28 cellular contexts compared by ENCODE assay signal in the genomic region with DNA sequence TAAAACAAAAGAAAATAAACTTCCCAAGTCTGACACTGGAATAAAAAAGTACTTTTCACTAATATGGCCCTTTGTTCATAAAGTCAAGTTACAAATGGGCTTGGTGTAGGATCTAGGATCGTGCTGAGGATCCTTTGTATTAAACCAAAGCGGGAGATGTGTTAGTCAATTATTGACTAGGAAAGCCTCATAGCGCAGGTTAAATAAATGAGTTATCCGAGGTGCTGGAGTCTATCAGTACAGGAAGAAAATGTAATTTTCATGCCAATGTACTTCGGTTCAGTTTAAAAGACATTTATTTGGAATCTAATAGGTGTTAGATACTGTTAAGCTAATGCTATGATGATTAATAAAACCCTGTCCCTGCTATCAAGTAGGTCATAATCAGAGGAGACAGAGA.
"Had no signal": no experiment of that assay in that cellular context is flagged by ENCODE, and none has a peak within 500 bp of the region (broad histone marks: within the 10 kb centered on the region; RNA-seq: fewer than 3 reads in every experiment).

No MANE protein-coding gene starts in this region.

- H2AFZ ChIP-seq: neural progenitor cell, parathyroid adenoma had no signal

- ATAC-seq: natural killer cell; psoas muscle; right cardiac atrium; sciatic nerve; stimulated activated memory B cell treated with anti-CD40 and anti-IgM and Interleukin-4, amounts not matched to agents 10 μg/mL and 1 μg/mL and 100 μg/mL, for 72 hours; stimulated activated naive CD8-positive, alpha-beta T cell treated with anti-CD3 and anti-CD28 coated beads, Interleukin-15, amount 100 ng/mL, for 72 hours; stimulated activated naive CD8-positive, alpha-beta T cell treated with anti-CD3 and anti-CD28 coated beads, Interleukin-15, Interleukin-2, amounts not matched to agents 100 U/mL and 50 U/mL, for 24 hours; upper lobe of right lung had no signal

- DNase-seq: natural killer cell; occipital lobe; ovary; posterior cingulate gyrus; psoas muscle; right cardiac atrium; spleen; stimulated activated CD4-positive, alpha-beta T cell treated with anti-CD3 and anti-CD28 coated beads, Interleukin-12 subunit alpha, Interleukin-12 subunit beta, amount 100 ng/mL, for 4 hours; stimulated activated CD4-positive, alpha-beta T cell treated with anti-CD3 and anti-CD28 coated beads, Interleukin-1b, Interleukin-23, amount 100 ng/mL, for 48 hours; stimulated activated CD4-positive, alpha-beta T cell treated with anti-CD3 and anti-CD28 coated beads, Interleukin-4, amount 100 ng/mL, for 1 hour; stimulated activated CD4-positive, alpha-beta T cell treated with anti-CD3 and anti-CD28 coated beads, Interleukin-4, amount 100 ng/mL, for 4 hours; stimulated activated CD8-positive, alpha-beta memory T cell treated with anti-CD3 and anti-CD28 coated beads, Interleukin-4, amount 100 ng/mL, for 48 hours; stimulated activated naive CD4-positive, alpha-beta T cell; stimulated activated naive CD8-positive, alpha-beta T cell treated with anti-CD3 and anti-CD28 coated beads, Interleukin-15, amount 100 ng/mL, for 72 hours; stimulated activated naive CD8-positive, alpha-beta T cell treated with anti-CD3 and anti-CD28 coated beads, Interleukin-15, Interleukin-2, amounts not matched to agents 100 U/mL and 50 U/mL, for 24 hours; substantia nigra; testis; tibial artery; transverse colon; upper lobe of right lung; uterus had no signal

- H3K79me2 ChIP-seq: parathyroid adenoma had no signal

- H3K9ac ChIP-seq: neural progenitor cell, parathyroid adenoma had no signal

- H3K27ac ChIP-seq: neural progenitor cell, ovary, parathyroid adenoma, psoas muscle, skin epidermis, spleen, suprapubic skin, testis, tibial artery, transverse colon, upper lobe of right lung, uterus had no signal

- H3K9me3 ChIP-seq: ovary, psoas muscle, spleen, suprapubic skin, testis, tibial artery, transverse colon, upper lobe of right lung, uterus had no signal

- H3K36me3 ChIP-seq: neural progenitor cell, ovary, spleen, suprapubic skin, tibial artery, transverse colon, upper lobe of right lung, uterus had no signal

- H3K4me2 ChIP-seq: neural progenitor cell, smooth muscle cell had no signal

- H3K27me3 ChIP-seq: neural progenitor cell, ovary, spleen, suprapubic skin, testis, tibial artery, transverse colon, upper lobe of right lung, uterus had no signal

- H3K4me1 ChIP-seq: neural progenitor cell, parathyroid adenoma, psoas muscle, spleen, suprapubic skin, testis, transverse colon, upper lobe of right lung, uterus had no signal

- H3K4me3 ChIP-seq: neural progenitor cell, ovary, psoas muscle, skin epidermis, smooth muscle cell, spleen, suprapubic skin, testis, tibial artery, transverse colon, upper lobe of right lung, uterus had no signal
